ENCODE assay signal across 14 cellular contexts in genomic region chr2:221997100-221997499, GRCh38.
DNase-seq lines count a peak whose midpoint lies in the region; ATAC-seq and TF ChIP-seq lines count a peak whose summit lies in the region.
"Had no signal": no experiment of that assay in that cellular context is flagged by ENCODE, and none has a peak within 500 bp of the region (broad histone marks: within the 10 kb centered on the region; RNA-seq: fewer than 3 reads in every experiment).

No MANE protein-coding gene starts in this region.

- BruUV-seq in PC-3 (replicated peaks; lab: Mats Ljungman, UMichigan) = no TSS peak

- H3K36me3 ChIP-seq in PC-3 (ENCODE audit: low read depth, low read length) = no peaks in the 10 kb centered on the region

- peak; percentile 66 for ATAC-seq in PC-3
- no peak for ATAC-seq in HG02840 (IDR thresholded peaks at IDR 0.05; ENCODE audit: low FRiP score, unreplicated experiment)

- intact Hi-C loops in PC-3 (cut with micrococcal nuclease) = no loop called here

- no peaks in the 10 kb centered on the region for H3K79me2 ChIP-seq in PC-3 (ENCODE audit: low read length)

- H3K4me1 ChIP-seq in PC-3 (ENCODE audit: insufficient read depth, low read length) = peaks cover 33% of the 10 kb centered on the region

- no peaks in the 10 kb centered on the region for H3K9me2 ChIP-seq in PC-3 (replicated peaks; ENCODE audit: low read length)

- H3K9ac ChIP-seq in PC-3 (ENCODE audit: low read length) = no peak overlapping the region

- H3K27ac ChIP-seq in PC-3 (ENCODE audit: low read length) = no peak overlapping the region
- H3K27ac ChIP-seq in epithelial cell of prostate = no peak overlapping the region

- H3K4me2 ChIP-seq in PC-3 (ENCODE audit: low read length) = peak overlapping the region; percentile 42

- H3K4me3 ChIP-seq in PC-3 (ENCODE audit: low read length) = no peak overlapping the region

- no peak for TF ChIP-seq CTCF in PC-3 (conservative IDR thresholded peaks at IDR 0.05; ENCODE audit: low read depth, low read length)

- peaks cover 3% of the 10 kb centered on the region for H3F3A ChIP-seq in PC-3 (ENCODE audit: low read length, unreplicated experiment)

- H3K27me3 ChIP-seq in PC-3 (ENCODE audit: low read length) = no peaks in the 10 kb centered on the region

- POLR2A ChIA-PET in PC-3 (lab: Charles Lee; ENCODE audit: unreplicated experiment) = no interaction called here

- no peaks in the 10 kb centered on the region for H3K9me3 ChIP-seq in PC-3 (ENCODE audit: low read length)

- peak; percentile 29 for DNase-seq in ELF-1 (ENCODE audit: low read depth, low spot score)
- DNase-seq in PC-3 = peak; percentile 90
- peak; percentile 31 for DNase-seq in epithelial cell of prostate (ENCODE audit: low read depth, low spot score)
- DNase-seq in non-pigmented ciliary epithelial cell (ENCODE audit: low read depth) = peak; percentile 70
- DNase-seq in MV-4-11 (lab: John Stamatoyannopoulos, UW) = no peak
- DNase-seq in SHP77 treated with DMSO at 0.1 percent for 48 hours (lab: John Stamatoyannopoulos, UW) = no peak
- DNase-seq in NCI-H82 treated with DMSO at 0.1 percent for 48 hours (lab: John Stamatoyannopoulos, UW; ENCODE audit: unreplicated experiment) = no peak
- DNase-seq: activated CD4-positive, alpha-beta T cell treated with anti-CD3 and anti-CD28 coated beads for 4 hours; activated naive CD4-positive, alpha-beta T cell; DMS 273 treated with DMSO at 0.1 percent for 48 hours; endodermal cell; NCI-H2171 treated with DMSO at 0.1 percent for 48 hours; stimulated activated CD4-positive, alpha-beta T cell treated with anti-CD3 and anti-CD28 coated beads, Interleukin-4, amount 100 ng/mL, for 24 hours had no signal

- no peak overlapping the region for H2AFZ ChIP-seq in PC-3 (ENCODE audit: low read length)

- no peaks in the 10 kb centered on the region for H4K20me1 ChIP-seq in PC-3 (ENCODE audit: low read length)

- CTCF ChIA-PET in PC-3 (lab: Charles Lee) = interaction anchor here (0.9 kb wide), 1 partner anchor 424 kb away, joined by 3 read pairs; no protein-coding TSS in a partner anchor

Comparison
In these comparisons a context has a peak if more than half of its experiments do, and no peak if none do; other contexts are left out.
1. DNase-seq: peak in ELF-1 (single experiment), PC-3 (single experiment), epithelial cell of prostate (single experiment) and non-pigmented ciliary epithelial cell (single experiment); none in MV-4-11 (single experiment), SHP77 treated with DMSO at 0.1 percent for 48 hours (single experiment) and NCI-H82 treated with DMSO at 0.1 percent for 48 hours (single experiment).